6 cellular contexts compared by ENCODE assay signal in the genomic region with DNA sequence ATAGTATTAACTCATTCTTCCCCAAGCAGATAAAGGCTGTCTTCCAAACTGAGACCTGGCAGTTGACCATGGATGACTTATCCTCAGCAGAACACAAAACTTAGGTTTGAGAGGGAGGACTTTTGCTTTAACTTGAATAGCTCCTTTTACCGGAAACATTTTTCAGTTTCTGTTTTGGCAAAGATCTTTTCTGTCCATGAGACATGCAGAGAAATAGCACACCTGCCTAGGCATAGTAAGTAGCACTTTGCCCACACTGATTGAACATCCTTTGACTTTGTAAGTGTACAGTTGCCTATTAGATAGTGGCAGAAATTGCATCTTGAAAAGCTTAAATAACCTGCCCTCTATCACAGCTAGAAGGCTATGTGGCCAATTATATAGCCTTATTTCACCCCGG.
"Had no signal": no experiment of that assay in that cellular context is flagged by ENCODE, and none has a peak within 500 bp of the region (broad histone marks: within the 10 kb centered on the region; RNA-seq: fewer than 3 reads in every experiment).

No MANE protein-coding gene starts in this region.

- H3K4me3 ChIP-seq: K562 had no signal

- H3K27ac ChIP-seq: HL-60 had no signal

- DNase-seq: IMR-90, KBM-7, KG1 had no signal

- ATAC-seq: HepG2, K562 had no signal
